ENCODE assay signal across 21 cellular contexts in the genomic region with DNA sequence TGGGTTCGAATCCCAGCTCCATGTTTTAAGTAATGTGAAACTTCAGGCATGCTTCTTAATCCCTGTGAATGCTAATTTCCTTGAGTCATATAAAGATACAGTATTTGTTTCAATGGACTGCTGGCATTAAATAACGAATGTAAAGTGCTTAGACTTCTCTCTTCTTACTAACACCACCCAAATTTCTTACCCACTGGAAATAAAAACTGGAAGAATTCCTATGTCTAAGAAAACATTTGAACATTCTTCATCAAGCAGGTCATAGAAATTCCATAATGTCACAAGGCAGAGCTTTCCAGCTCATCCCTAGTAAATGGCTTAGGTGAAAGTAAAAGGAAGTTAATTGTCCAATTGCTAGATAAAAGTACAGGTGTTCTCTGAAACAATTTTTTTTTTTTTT.
DNase-seq lines count a peak whose midpoint lies in the region; ATAC-seq, FAIRE-seq and TF ChIP-seq lines count a peak whose summit lies in the region.
"Had no signal": no experiment of that assay in that cellular context is flagged by ENCODE, and none has a peak within 500 bp of the region (broad histone marks: within the 10 kb centered on the region; RNA-seq: fewer than 3 reads in every experiment).

No MANE protein-coding gene starts in this region.

- H3K36me3 ChIP-seq in mesendoderm (ENCODE audit: control insufficient read depth, insufficient read depth, low read length) = no peaks in the 10 kb centered on the region
- H3K36me3 ChIP-seq: colonic mucosa had no signal

- H3K18ac ChIP-seq in mesendoderm (ENCODE audit: low read length) = no peak overlapping the region

- no peak overlapping the region for H3K4me3 Mint-ChIP-seq in stimulated activated effector memory CD8-positive, alpha-beta T cell treated with anti-CD3 and anti-CD28 coated beads, Interleukin-12 subunit alpha, Interleukin-12 subunit beta, amount 100 ng/mL, for 72 hours
- H3K4me3 Mint-ChIP-seq: naive thymus-derived CD8-positive, alpha-beta T cell had no signal

- H3K27me3 ChIP-seq in mesendoderm (ENCODE audit: insufficient read depth, low read length, poor library complexity) = no peaks in the 10 kb centered on the region
- H3K27me3 ChIP-seq: colonic mucosa had no signal

- no peaks in the 10 kb centered on the region for H3K79me2 ChIP-seq in mesendoderm (ENCODE audit: control insufficient read depth, insufficient read depth, low read length)

- no peak overlapping the region for H3K4ac ChIP-seq in mesendoderm (ENCODE audit: low read depth, low read length)

- DNase-seq in ACHN (peak; percentile 28), H54 (ENCODE audit: insufficient read length, low spot score) (no peak), choroid plexus epithelial cell (ENCODE audit: low read depth) (peak; percentile 9), mesendoderm (peak; percentile 19), NCI-H1105 treated with DMSO at 0.1 percent for 48 hours (lab: John Stamatoyannopoulos, UW) (no peak), activated gamma-delta T cell treated with Interleukin-2 at 50 U/mL for 16 hours (no peak), SKM-1 (lab: John Stamatoyannopoulos, UW; ENCODE audit: unreplicated experiment) (no peak)
- no peak for DNase-seq in stimulated activated effector memory CD8-positive, alpha-beta T cell treated with anti-CD3 and anti-CD28 coated beads, Interleukin-12 subunit alpha, Interleukin-12 subunit beta, amount 100 ng/mL, for 72 hours (ENCODE audit: low spot score in 2 of 2)
- DNase-seq: activated CD4-positive, alpha-beta T cell treated with anti-CD3 and anti-CD28 coated beads, Interleukin-2, amount 50 U/mL, for 4 hours; activated naive CD4-positive, alpha-beta T cell treated with Interleukin-2 at 50 U/mL for 16 hours; colonic mucosa; DND-41; GOT3; naive thymus-derived CD8-positive, alpha-beta T cell; NCI-H1048; NCI-H2029 treated with DMSO at 0.1 percent for 48 hours; NCI-H446 treated with DMSO at 0.1 percent for 48 hours had no signal

- H3K23ac ChIP-seq in mesendoderm (ENCODE audit: low read length) = no peak overlapping the region

- no CpG with 5 or more reads among the region's 2 CpGs for WGBS in mesendoderm (ENCODE audit: extremely low coverage, insufficient coverage, low lambda C conversion rate)

- no peaks in the 10 kb centered on the region for H3K4me1 Mint-ChIP-seq in stimulated activated effector memory CD8-positive, alpha-beta T cell treated with anti-CD3 and anti-CD28 coated beads, Interleukin-12 subunit alpha, Interleukin-12 subunit beta, amount 100 ng/mL, for 72 hours
- H3K4me1 Mint-ChIP-seq: naive thymus-derived CD8-positive, alpha-beta T cell had no signal

- H3K4me1 ChIP-seq in mesendoderm (ENCODE audit: control insufficient read depth, low read depth, low read length) = peaks cover 2% of the 10 kb centered on the region
- H3K4me1 ChIP-seq: colonic mucosa had no signal

- H2AK5ac ChIP-seq in mesendoderm (ENCODE audit: low read length) = no peak overlapping the region

- peak; percentile 52 for FAIRE-seq in H54 (lab: Jason Lieb, UNC)
- FAIRE-seq: endothelial cell of umbilical vein, K562 had no signal

- ATAC-seq in stimulated activated effector memory CD8-positive, alpha-beta T cell treated with anti-CD3 and anti-CD28 coated beads, Interleukin-12 subunit alpha, Interleukin-12 subunit beta, amount 100 ng/mL, for 72 hours = no peak
- ATAC-seq: K562; naive thymus-derived CD8-positive, alpha-beta T cell had no signal

- no peak overlapping the region for H4K8ac ChIP-seq in mesendoderm (ENCODE audit: low read depth, low read length)

- H2BK120ac ChIP-seq in mesendoderm (ENCODE audit: low read depth, low read length) = no peak overlapping the region

- no peak overlapping the region for H3K56ac ChIP-seq in mesendoderm (ENCODE audit: low read length)

- H3K27ac Mint-ChIP-seq in stimulated activated effector memory CD8-positive, alpha-beta T cell treated with anti-CD3 and anti-CD28 coated beads, Interleukin-12 subunit alpha, Interleukin-12 subunit beta, amount 100 ng/mL, for 72 hours = no peak overlapping the region
- H3K27ac Mint-ChIP-seq: naive thymus-derived CD8-positive, alpha-beta T cell had no signal

- in situ Hi-C loops in ACHN (cut with HindIII; ENCODE audit: low pct_ligation_motif_present, low pct_unique_long_range_greater_than_20kb, low sequenced_read_pairs) = no loop called here

- no peak overlapping the region for H3K27ac ChIP-seq in mesendoderm (ENCODE audit: low read depth, low read length)
- H3K27ac ChIP-seq: colonic mucosa, HL-60 had no signal

- no peaks in the 10 kb centered on the region for H3K36me3 Mint-ChIP-seq in stimulated activated effector memory CD8-positive, alpha-beta T cell treated with anti-CD3 and anti-CD28 coated beads, Interleukin-12 subunit alpha, Interleukin-12 subunit beta, amount 100 ng/mL, for 72 hours
- H3K36me3 Mint-ChIP-seq: naive thymus-derived CD8-positive, alpha-beta T cell had no signal

- no peaks in the 10 kb centered on the region for H3K79me1 ChIP-seq in mesendoderm (ENCODE audit: low read length)

- H2BK5ac ChIP-seq in mesendoderm (ENCODE audit: low read length) = no peak overlapping the region

- no peak for TF ChIP-seq CTCF in choroid plexus epithelial cell (conservative IDR thresholded peaks at IDR 0.05; ENCODE audit: low read depth, low read length)

- no peak overlapping the region for H3K4me2 ChIP-seq in mesendoderm (ENCODE audit: low read length)

- no peaks in the 10 kb centered on the region for H3K9me3 Mint-ChIP-seq in stimulated activated effector memory CD8-positive, alpha-beta T cell treated with anti-CD3 and anti-CD28 coated beads, Interleukin-12 subunit alpha, Interleukin-12 subunit beta, amount 100 ng/mL, for 72 hours

- H3K9ac ChIP-seq in mesendoderm (ENCODE audit: low read length) = no peak overlapping the region

- no peak overlapping the region for H4K5ac ChIP-seq in mesendoderm (ENCODE audit: low read length)

- no peak for TF ChIP-seq POLR2A in H54 (IDR thresholded peaks at IDR 0.05; ENCODE audit: low read depth, low read length)

- no peak overlapping the region for H2BK15ac ChIP-seq in mesendoderm (replicated peaks; ENCODE audit: low read depth)

- H3K4me3 ChIP-seq in choroid plexus epithelial cell (ENCODE audit: low read depth, low read length) = no peak overlapping the region
- H3K4me3 ChIP-seq in mesendoderm (ENCODE audit: low read length) = no peak overlapping the region
- H3K4me3 ChIP-seq: colonic mucosa, K562, lung had no signal

Comparison
In these comparisons a context has a peak if more than half of its experiments do, and no peak if none do; other contexts are left out.
1. DNase-seq: peak in ACHN (single experiment), choroid plexus epithelial cell (single experiment) and mesendoderm (single experiment); none in H54 (single experiment), NCI-H1105 treated with DMSO at 0.1 percent for 48 hours (single experiment), activated gamma-delta T cell treated with Interleukin-2 at 50 U/mL for 16 hours (single experiment), stimulated activated effector memory CD8-positive, alpha-beta T cell treated with anti-CD3 and anti-CD28 coated beads, Interleukin-12 subunit alpha, Interleukin-12 subunit beta, amount 100 ng/mL, for 72 hours (0 of 2) and SKM-1 (single experiment).